ENCODE assay signal across 29 cellular contexts in the genomic region with DNA sequence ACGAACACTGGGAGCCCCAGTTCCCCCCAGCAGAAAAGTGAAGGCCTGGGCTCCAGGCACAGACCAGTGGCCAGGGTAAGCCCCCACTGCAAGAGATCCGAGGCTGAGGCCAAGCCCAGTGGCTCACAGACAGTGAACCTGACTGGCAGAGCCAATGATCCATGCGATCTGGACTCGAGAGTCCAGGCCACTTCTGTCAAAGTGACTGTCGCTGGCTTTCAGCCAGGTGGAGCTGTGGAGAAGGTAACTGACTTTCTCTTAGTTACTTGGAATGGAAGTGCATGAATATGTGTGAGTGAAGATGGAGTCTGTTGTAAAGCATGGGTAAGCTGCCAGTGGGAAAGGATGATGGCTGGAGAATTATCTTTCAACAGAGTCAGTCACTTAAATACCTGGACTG.
DNase-seq lines count a peak whose midpoint lies in the region; ATAC-seq, FAIRE-seq and TF ChIP-seq lines count a peak whose summit lies in the region.
"Had no signal": no experiment of that assay in that cellular context is flagged by ENCODE, and none has a peak within 500 bp of the region (broad histone marks: within the 10 kb centered on the region; RNA-seq: fewer than 3 reads in every experiment).

No MANE protein-coding gene starts in this region.

- ATAC-seq in K562 (peak; percentile 69), GM19452 (IDR thresholded peaks at IDR 0.05; ENCODE audit: unreplicated experiment) (no peak)
- ATAC-seq: activated naive CD4-positive, alpha-beta T cell treated with anti-CD3 and anti-CD28 coated beads, Interleukin-2, amount 50 U/mL, for 72 hours; activated T-helper 17 cell treated with anti-CD3 and anti-CD28 coated beads, Interleukin-2, amount 50 U/mL, for 72 hours; left lung; natural killer cell; sciatic nerve; SK-N-SH treated with all-trans-retinoic acid at 6 μM for 48 hours; stimulated activated naive CD8-positive, alpha-beta T cell treated with anti-CD3 and anti-CD28 coated beads, Interleukin-15, Interleukin-2, amounts not matched to agents 100 U/mL and 50 U/mL, for 24 hours had no signal

- H4K91ac ChIP-seq in H9 (ENCODE audit: insufficient read length, low read depth, low read length): no peak overlapping the region

- no peaks in the 10 kb centered on the region for H3K9me1 ChIP-seq in K562 (ENCODE audit: control insufficient read depth, insufficient read depth, low read length)

- BruUV-seq in K562 (replicated peaks; lab: Mats Ljungman, UMichigan): no TSS peak

- no peaks in the 10 kb centered on the region for H3K27me3 ChIP-seq in BE2C
- H3K27me3 ChIP-seq in H9 (ENCODE audit: insufficient read depth, low read length): no peaks in the 10 kb centered on the region
- peaks cover 16 to 47% of the 10 kb centered on the region in 2 experiments for H3K27me3 ChIP-seq in K562 (ENCODE audit: control insufficient read depth in 2 of 2, insufficient read depth in 2 of 2, low read length in 2 of 2)
- H3K27me3 ChIP-seq in prostate gland (replicated peaks; ENCODE audit: insufficient read depth): no peaks in the 10 kb centered on the region
- H3K27me3 ChIP-seq: ascending aorta, left lung, ovary had no signal

- H3K23me2 ChIP-seq in H9 (ENCODE audit: insufficient read length, low read depth, low read length, poor library complexity, severe bottlenecking): no peaks in the 10 kb centered on the region

- no peaks in the 10 kb centered on the region for H3K4me1 ChIP-seq in BE2C
- no peaks in the 10 kb centered on the region for H3K4me1 ChIP-seq in H9 (ENCODE audit: insufficient read depth, low read length)
- no peaks in the 10 kb centered on the region for H3K4me1 ChIP-seq in K562 (replicated peaks in 1 of 2; ENCODE audit: control insufficient read depth in 2 of 2, insufficient read depth in 2 of 2, low read length in 2 of 2)
- no peaks in the 10 kb centered on the region for H3K4me1 ChIP-seq in prostate gland (replicated peaks)
- H3K4me1 ChIP-seq in kidney (ENCODE audit: control insufficient read depth in 1 of 2, insufficient read depth in 1 of 2, low read depth in 1 of 2, low read length in 2 of 2): peaks cover 0 to 2% of the 10 kb centered on the region in 2 donors
- H3K4me1 ChIP-seq: ascending aorta, left lung had no signal

- H2BK20ac ChIP-seq in H9 (ENCODE audit: low read depth, low read length, poor library complexity, severe bottlenecking): no peak overlapping the region

- H3K23ac ChIP-seq in H9 (ENCODE audit: insufficient read length, low read depth, low read length): no peak overlapping the region

- no peaks in the 10 kb centered on the region for H3K9me3 Mint-ChIP-seq in H9
- H3K9me3 Mint-ChIP-seq: activated naive CD4-positive, alpha-beta T cell treated with anti-CD3 and anti-CD28 coated beads, Interleukin-2, amount 50 U/mL, for 72 hours; activated T-helper 17 cell treated with anti-CD3 and anti-CD28 coated beads, Interleukin-2, amount 50 U/mL, for 72 hours; dendritic cell treated with granulocyte-macrophage colony-stimulating factor and Interleukin-4, amounts not matched to agents 40 ng/mL and 50 ng/mL, for 4 days; natural killer cell; T-helper 2 cell treated with Interferon-gamma antibody and Interleukin-4, amounts not matched to agents 5 μg/mL and 100 μg/mL, for 36 hours had no signal

- no peak overlapping the region for H2BK120ac ChIP-seq in H9 (ENCODE audit: low read depth, low read length, poor library complexity, severe bottlenecking)

- H2BK5ac ChIP-seq in H9 (ENCODE audit: insufficient read length, low read length): no peak overlapping the region

- H3K4ac ChIP-seq in H9 (ENCODE audit: low read depth, low read length): no peak overlapping the region

- no peak overlapping the region for H4K8ac ChIP-seq in H9 (replicated peaks; ENCODE audit: insufficient read length, low read depth, low read length)

- H3K36me3 ChIP-seq in BE2C (no peaks in the 10 kb centered on the region), K562 (ENCODE audit: control insufficient read depth, insufficient read depth, low read length) (no peaks in the 10 kb centered on the region), prostate gland (peaks cover 0 to 3% of the 10 kb centered on the region in 2 donors), kidney (ENCODE audit: control insufficient read depth in 1 of 2, insufficient read depth in 2 of 2, low read length in 2 of 2) (peaks cover 2 to 13% of the 10 kb centered on the region in 2 donors)
- H3K36me3 ChIP-seq: ovary, thoracic aorta had no signal

- no peak overlapping the region for H2AFZ ChIP-seq in H9 (ENCODE audit: low read length)
- no peak overlapping the region for H2AFZ ChIP-seq in K562 (ENCODE audit: low read depth, low read length)

- H3K79me2 ChIP-seq in H9 (ENCODE audit: insufficient read depth, low read length) (no peaks in the 10 kb centered on the region), K562 (ENCODE audit: control insufficient read depth, insufficient read depth, low read length) (no peaks in the 10 kb centered on the region)

- peak; percentile 64 for DNase-seq in BE2C
- no peak for DNase-seq in H9
- peak in 1 of 4 experiments; percentile 50 for DNase-seq in K562 (ENCODE audit: extremely low read depth in 1 of 4, low spot score in 3 of 4)
- DNase-seq in islet precursor cell: peak; percentile 60
- no peak for DNase-seq in prostate gland (ENCODE audit: low spot score)
- DNase-seq in kidney: no peak
- DNase-seq: activated CD4-positive, alpha-beta T cell treated with anti-CD3 and anti-CD28 coated beads, Interleukin-2, amount 50 U/mL, for 48 hours; activated CD8-positive, alpha-beta memory T cell treated with anti-CD3 and anti-CD28 coated beads, Interleukin-2, amount 50 U/mL, for 48 hours; Calu3; caudate nucleus; left lung; natural killer cell; NCI-H1105 treated with DMSO at 0.1 percent for 48 hours; NCI-H2029; stimulated activated naive CD8-positive, alpha-beta T cell treated with anti-CD3 and anti-CD28 coated beads, Interleukin-15, Interleukin-2, amounts not matched to agents 100 U/mL and 50 U/mL, for 24 hours had no signal

- H3K4me2 ChIP-seq in H9 (ENCODE audit: insufficient read depth, insufficient read length, low read length) (no peak overlapping the region), K562 (ENCODE audit: insufficient read depth, low read length) (no peak overlapping the region)

- H3K4me3 Mint-ChIP-seq in H9: no peak overlapping the region
- H3K4me3 Mint-ChIP-seq: activated T-helper 17 cell treated with anti-CD3 and anti-CD28 coated beads, Interleukin-2, amount 50 U/mL, for 72 hours; dendritic cell treated with granulocyte-macrophage colony-stimulating factor and Interleukin-4, amounts not matched to agents 40 ng/mL and 50 ng/mL, for 4 days; natural killer cell; T-helper 2 cell treated with Interferon-gamma antibody and Interleukin-4, amounts not matched to agents 5 μg/mL and 100 μg/mL, for 36 hours had no signal

- H3K27ac Mint-ChIP-seq in H9: no peak overlapping the region
- H3K27ac Mint-ChIP-seq: activated naive CD4-positive, alpha-beta T cell treated with anti-CD3 and anti-CD28 coated beads, Interleukin-2, amount 50 U/mL, for 72 hours; activated T-helper 17 cell treated with anti-CD3 and anti-CD28 coated beads, Interleukin-2, amount 50 U/mL, for 72 hours; dendritic cell treated with granulocyte-macrophage colony-stimulating factor and Interleukin-4, amounts not matched to agents 40 ng/mL and 50 ng/mL, for 4 days; natural killer cell; T-helper 2 cell treated with Interferon-gamma antibody and Interleukin-4, amounts not matched to agents 5 μg/mL and 100 μg/mL, for 36 hours had no signal

- no peaks in the 10 kb centered on the region for H3K4me1 Mint-ChIP-seq in H9
- H3K4me1 Mint-ChIP-seq: activated T-helper 17 cell treated with anti-CD3 and anti-CD28 coated beads, Interleukin-2, amount 50 U/mL, for 72 hours; natural killer cell had no signal

- peaks cover 3 to 15% (median 5%) of the 10 kb centered on the region in 3 experiments; a peak in 6 of 7 replicates for H3K36me3 Mint-ChIP-seq in H9 (ENCODE audit: insufficient read depth in 1 of 3, low read depth in 3 of 3)
- H3K36me3 Mint-ChIP-seq: activated naive CD4-positive, alpha-beta T cell treated with anti-CD3 and anti-CD28 coated beads, Interleukin-2, amount 50 U/mL, for 72 hours; natural killer cell had no signal

- H3K9ac ChIP-seq in H9 (ENCODE audit: extremely low read depth, insufficient read length, low read length) (no peak overlapping the region), K562 (ENCODE audit: insufficient read depth in 1 of 2, low read depth in 2 of 2, low read length in 2 of 2) (peak overlapping the region in 1 of 2 experiments; percentile 50; a peak in 2 of 4 replicates), kidney (ENCODE audit: low read length in 2 of 2) (no peak overlapping the region)

- TF ChIP-seq EP300 in K562 (IDR thresholded peaks at IDR 0.05; ENCODE audit: low read length): no peak

- intact Hi-C loops in K562 (cut with micrococcal nuclease): no loop called here
- intact Hi-C loops in prostate gland (cut with DNase I): no loop called here
- intact Hi-C loops in kidney (cut with DNase I): loop anchor here (10.0 kb wide), 1 partner anchor 250 kb away; no protein-coding TSS in a partner anchor

- TF ChIP-seq RAD21 in K562 (CRISPR knock-in tag; conservative IDR thresholded peaks at IDR 0.05 in 1 of 2, IDR thresholded peaks at IDR 0.05 in 1 of 2): peak in 1 of 2 experiments; percentile 43; a peak in 2 of 4 replicates

- H3K9me3 ChIP-seq in BE2C (no peaks in the 10 kb centered on the region), H9 (ENCODE audit: control insufficient read depth, low read depth, low read length) (no peaks in the 10 kb centered on the region), K562 (replicated peaks; ENCODE audit: control insufficient read depth, insufficient read depth, low read depth, low read length) (no peaks in the 10 kb centered on the region), prostate gland (no peaks in the 10 kb centered on the region), kidney (ENCODE audit: control insufficient read depth in 1 of 2, low read length in 2 of 2) (no peaks in the 10 kb centered on the region)
- H3K9me3 ChIP-seq: ascending aorta, left lung, ovary, thoracic aorta had no signal

- H3K79me1 ChIP-seq in H9 (ENCODE audit: insufficient read depth, low read depth, low read length, poor library complexity, severe bottlenecking): no peaks in the 10 kb centered on the region

- no peak overlapping the region for H3T11ph ChIP-seq in H9 (ENCODE audit: low read length)

- no peak overlapping the region for H4K5ac ChIP-seq in H9 (ENCODE audit: insufficient read length, low read depth, low read length)

- TF ChIP-seq CTCF in BE2C (IDR thresholded peaks at IDR 0.05; ENCODE audit: low read depth, low read length) (peak; percentile 11; the same call in 1 of the 2 replicates), H9 (conservative IDR thresholded peaks at IDR 0.05) (peak; percentile 45), K562 (IDR thresholded peaks at IDR 0.05 in 2 of 3, conservative IDR thresholded peaks at IDR 0.05 in 1 of 3; ENCODE audit: insufficient read depth in 2 of 3, low read depth in 1 of 3, low read length in 3 of 3) (peak; percentile 23 to 29 (median 24); a peak in 3 of 6 replicates), prostate gland (IDR thresholded peaks at IDR 0.05) (no peak), kidney (IDR thresholded peaks at IDR 0.05; ENCODE audit: borderline replicate concordance, extremely low read depth, insufficient read depth) (no peak)

- H2BK12ac ChIP-seq in H9 (ENCODE audit: insufficient read length, low read depth, low read length): no peak overlapping the region

- POLR2A ChIA-PET in K562 (lab: Yijun Ruan, JAX): interaction anchor here (0.7 kb wide), 1 partner anchor 490 kb away, joined by 3 read pairs; no protein-coding TSS in a partner anchor

- in situ Hi-C loops in K562 (cut with MboI): no loop called here

- H3K14ac ChIP-seq in H9 (ENCODE audit: insufficient read depth, low read length): no peak overlapping the region

- no peak overlapping the region for H2AK5ac ChIP-seq in H9 (ENCODE audit: insufficient read length, low read length)

- H3K27ac ChIP-seq in H9 (ENCODE audit: insufficient read length, low read depth, low read length): no peak overlapping the region
- H3K27ac ChIP-seq in K562 (ENCODE audit: extremely low read depth, low read depth, low read length): no peak overlapping the region
- no peak overlapping the region for H3K27ac ChIP-seq in prostate gland
- no peak overlapping the region for H3K27ac ChIP-seq in kidney (ENCODE audit: low read depth in 2 of 2, low read length in 2 of 2)
- H3K27ac ChIP-seq: ascending aorta, C4-2B, left lung, ovary, RWPE1, thoracic aorta, VCaP had no signal

- no peaks in the 10 kb centered on the region for H4K20me1 ChIP-seq in H9 (ENCODE audit: control insufficient read depth, insufficient read depth, insufficient read length)
- no peaks in the 10 kb centered on the region; the same call in 1 of the 2 replicates for H4K20me1 ChIP-seq in K562 (replicated peaks; ENCODE audit: control insufficient read depth, insufficient read depth, low read length)

- H3K18ac ChIP-seq in H9 (ENCODE audit: insufficient read length, low read depth, low read length): no peak overlapping the region

- TF ChIP-seq POLR2A in K562 (conservative IDR thresholded peaks at IDR 0.05): no peak
- TF ChIP-seq POLR2A in prostate gland (IDR thresholded peaks at IDR 0.05): no peak

- H3K56ac ChIP-seq in H9 (ENCODE audit: insufficient read length, low read depth, low read length): no peak overlapping the region

- FAIRE-seq in K562 (lab: Jason Lieb, UNC) (no peak), kidney (lab: Jason Lieb, UNC) (no peak)
- FAIRE-seq: GM12891 had no signal

- CTCF ChIA-PET in K562 (lab: Yijun Ruan, JAX; ENCODE audit: low intra/inter-chr PET ratio): interaction anchor here (0.6 to 0.7 kb wide), 2 partner anchors 12 to 143 kb away, joined by 3 to 4 read pairs; no protein-coding TSS in a partner anchor

- WGBS in H9 (ENCODE audit: extremely low coverage, insufficient read length, low lambda C conversion rate): no CpG with 5 or more reads among the region's 5 CpGs
- WGBS in K562 (ENCODE audit: insufficient coverage, low coverage, missing lambda C conversion rate): 6% methylated on average over 5 of the region's 5 CpGs
- WGBS in prostate gland: 48% methylated on average over 4 of the region's 5 CpGs

- no peak overlapping the region for H3K4me3 ChIP-seq in BE2C (ENCODE audit: low read depth, low read length)
- H3K4me3 ChIP-seq in K562: no peak overlapping the region
- H3K4me3 ChIP-seq in prostate gland: no peak overlapping the region
- no peak overlapping the region for H3K4me3 ChIP-seq in kidney (ENCODE audit: low read length in 2 of 2)
- H3K4me3 ChIP-seq: ascending aorta, left lung, ovary, thoracic aorta had no signal

- H2BK15ac ChIP-seq in H9 (ENCODE audit: low read depth, low read length): no peak overlapping the region

- no peaks in the 10 kb centered on the region for H3K27me3 Mint-ChIP-seq in H9 (ENCODE audit: low read depth)
- H3K27me3 Mint-ChIP-seq: activated T-helper 17 cell treated with anti-CD3 and anti-CD28 coated beads, Interleukin-2, amount 50 U/mL, for 72 hours; dendritic cell treated with granulocyte-macrophage colony-stimulating factor and Interleukin-4, amounts not matched to agents 40 ng/mL and 50 ng/mL, for 4 days had no signal

Comparison
In these comparisons a context has a peak if more than half of its experiments do, and no peak if none do; other contexts are left out.
1. DNase-seq: peak in BE2C (single experiment) and islet precursor cell (single experiment); none in H9 (single experiment), prostate gland (single experiment) and kidney (single experiment).
2. CTCF ChIP-seq: peak in BE2C (single experiment), H9 (single experiment) and K562 (3 of 3); none in prostate gland (0 of 4) and kidney (single experiment).